2 cellular contexts compared by ENCODE assay signal in the genomic region with DNA sequence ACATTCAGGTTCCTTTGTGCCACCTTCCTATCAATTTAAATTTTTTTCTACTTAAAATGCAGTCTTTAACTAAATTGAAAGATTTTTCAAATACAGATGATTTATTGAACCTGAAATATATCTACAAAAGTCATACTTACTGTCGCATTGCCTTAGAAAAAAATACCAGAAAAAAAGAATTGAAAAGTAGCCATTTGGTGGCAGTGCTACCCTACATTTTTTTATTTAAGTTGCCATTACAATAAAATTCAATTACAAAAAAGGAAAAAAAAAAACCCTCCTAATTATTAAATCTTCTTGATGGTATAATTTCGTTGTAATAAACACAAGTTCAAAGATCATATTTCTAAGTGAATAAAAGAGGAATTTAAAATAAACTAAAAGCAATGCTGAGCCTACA.
TF ChIP-seq lines count a peak whose summit lies in the region.

No MANE protein-coding gene starts in this region.

TF ChIP-seq in SK-N-SH, 30 proteins besides CTCF, POLR2A, EP300 and RAD21 (continued from another document):
- no peak for TF ChIP-seq REST (IDR thresholded peaks at IDR 0.05; ENCODE audit: low read depth, low read length)
- no peak for TF ChIP-seq FOXJ3 (CRISPR knock-in tag; IDR thresholded peaks at IDR 0.05)
- no peak for TF ChIP-seq USF2 (IDR thresholded peaks at IDR 0.05; ENCODE audit: borderline replicate concordance, low read depth, low read length)
TF ChIP-seq in SK-N-SH: peak in this region for 0.

TF ChIP-seq in SK-N-SH treated with all-trans-retinoic acid at 6 μM for 48 hours, 23 proteins besides CTCF, POLR2A, EP300 and RAD21 (continued from another document):
- TF ChIP-seq, protein P1, sequence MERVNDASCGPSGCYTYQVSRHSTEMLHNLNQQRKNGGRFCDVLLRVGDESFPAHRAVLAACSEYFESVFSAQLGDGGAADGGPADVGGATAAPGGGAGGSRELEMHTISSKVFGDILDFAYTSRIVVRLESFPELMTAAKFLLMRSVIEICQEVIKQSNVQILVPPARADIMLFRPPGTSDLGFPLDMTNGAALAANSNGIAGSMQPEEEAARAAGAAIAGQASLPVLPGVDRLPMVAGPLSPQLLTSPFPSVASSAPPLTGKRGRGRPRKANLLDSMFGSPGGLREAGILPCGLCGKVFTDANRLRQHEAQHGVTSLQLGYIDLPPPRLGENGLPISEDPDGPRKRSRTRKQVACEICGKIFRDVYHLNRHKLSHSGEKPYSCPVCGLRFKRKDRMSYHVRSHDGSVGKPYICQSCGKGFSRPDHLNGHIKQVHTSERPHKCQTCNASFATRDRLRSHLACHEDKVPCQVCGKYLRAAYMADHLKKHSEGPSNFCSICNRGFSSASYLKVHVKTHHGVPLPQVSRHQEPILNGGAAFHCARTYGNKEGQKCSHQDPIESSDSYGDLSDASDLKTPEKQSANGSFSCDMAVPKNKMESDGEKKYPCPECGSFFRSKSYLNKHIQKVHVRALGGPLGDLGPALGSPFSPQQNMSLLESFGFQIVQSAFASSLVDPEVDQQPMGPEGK (CRISPR knock-in tag; IDR thresholded peaks at IDR 0.05; ENCODE audit: borderline replicate concordance): no peak
- TF ChIP-seq ZFP3 (CRISPR knock-in tag; IDR thresholded peaks at IDR 0.05): no peak
- no peak for TF ChIP-seq RARB (CRISPR knock-in tag; IDR thresholded peaks at IDR 0.05)
- TF ChIP-seq, protein P2, sequence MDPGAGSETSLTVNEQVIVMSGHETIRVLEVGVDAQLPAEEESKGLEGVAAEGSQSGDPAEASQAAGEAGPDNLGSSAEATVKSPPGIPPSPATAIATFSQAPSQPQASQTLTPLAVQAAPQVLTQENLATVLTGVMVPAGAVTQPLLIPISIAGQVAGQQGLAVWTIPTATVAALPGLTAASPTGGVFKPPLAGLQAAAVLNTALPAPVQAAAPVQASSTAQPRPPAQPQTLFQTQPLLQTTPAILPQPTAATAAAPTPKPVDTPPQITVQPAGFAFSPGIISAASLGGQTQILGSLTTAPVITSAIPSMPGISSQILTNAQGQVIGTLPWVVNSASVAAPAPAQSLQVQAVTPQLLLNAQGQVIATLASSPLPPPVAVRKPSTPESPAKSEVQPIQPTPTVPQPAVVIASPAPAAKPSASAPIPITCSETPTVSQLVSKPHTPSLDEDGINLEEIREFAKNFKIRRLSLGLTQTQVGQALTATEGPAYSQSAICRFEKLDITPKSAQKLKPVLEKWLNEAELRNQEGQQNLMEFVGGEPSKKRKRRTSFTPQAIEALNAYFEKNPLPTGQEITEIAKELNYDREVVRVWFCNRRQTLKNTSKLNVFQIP (CRISPR knock-in tag; IDR thresholded peaks at IDR 0.05; ENCODE audit: borderline replicate concordance, low read depth): no peak
- no peak for TF ChIP-seq SNAI2 (CRISPR knock-in tag; IDR thresholded peaks at IDR 0.05)
- TF ChIP-seq ZNF8 (CRISPR knock-in tag; IDR thresholded peaks at IDR 0.05): no peak
- no peak for TF ChIP-seq ISL1 (CRISPR knock-in tag; IDR thresholded peaks at IDR 0.05)
- TF ChIP-seq TOX (CRISPR knock-in tag; IDR thresholded peaks at IDR 0.05; ENCODE audit: borderline replicate concordance): no peak
- TF ChIP-seq TCF4 (CRISPR knock-in tag; IDR thresholded peaks at IDR 0.05; ENCODE audit: borderline replicate concordance): no peak
- no peak for TF ChIP-seq ARNTL (CRISPR knock-in tag; IDR thresholded peaks at IDR 0.05; ENCODE audit: borderline replicate concordance, low read depth)
- TF ChIP-seq ZNF70 (CRISPR knock-in tag; IDR thresholded peaks at IDR 0.05): no peak
